26 cellular contexts compared by ENCODE assay signal in the genomic region with DNA sequence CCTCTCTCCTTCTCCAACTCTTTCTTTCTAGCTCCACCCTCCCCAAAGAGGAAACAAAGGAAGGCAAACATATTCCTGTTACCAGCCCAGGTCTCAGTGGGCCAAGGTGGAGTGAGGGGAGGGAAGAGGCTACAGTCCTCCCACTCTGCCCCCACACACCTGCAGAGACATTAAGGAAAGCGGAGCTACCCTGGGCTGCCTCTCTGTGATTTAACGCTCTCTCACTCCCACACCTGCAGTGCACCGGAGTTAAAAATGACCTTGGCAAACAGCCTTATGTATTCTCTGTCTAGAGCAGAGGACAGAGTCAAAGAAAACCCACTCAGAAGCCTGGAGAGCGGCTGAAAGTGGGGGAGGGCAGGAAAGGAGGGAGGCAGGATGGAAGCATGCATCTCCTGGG. TPM values are rescaled to one million over a fixed set of nuclear protein-coding genes. Genes with fewer than 3 reads are reported as not detected.
"Had no signal": no experiment of that assay in that cellular context is flagged by ENCODE, and none has a peak within 500 bp of the region (broad histone marks: within the 10 kb centered on the region; RNA-seq: fewer than 3 reads in every experiment).

No MANE protein-coding gene starts in this region.

- H3K4me3 Mint-ChIP-seq: activated CD8-positive, alpha-beta T cell treated with anti-CD3 and anti-CD28 coated beads for 36 hours; activated naive CD4-positive, alpha-beta T cell treated with anti-CD3 and anti-CD28 coated beads, Interleukin-2, amount 50 U/mL, for 24 hours; memory B cell; naive thymus-derived CD8-positive, alpha-beta T cell; WTC11 had no signal

- H3K27me3 Mint-ChIP-seq: activated naive CD4-positive, alpha-beta T cell treated with anti-CD3 and anti-CD28 coated beads, Interleukin-2, amount 50 U/mL, for 24 hours had no signal

- H3K27ac Mint-ChIP-seq: activated CD8-positive, alpha-beta T cell treated with anti-CD3 and anti-CD28 coated beads for 36 hours; activated naive CD4-positive, alpha-beta T cell treated with anti-CD3 and anti-CD28 coated beads, Interleukin-2, amount 50 U/mL, for 24 hours; memory B cell; WTC11 had no signal

- DNase-seq: activated CD4-positive, alpha-beta T cell treated with anti-CD3 and anti-CD28 coated beads for 48 hours; activated CD8-positive, alpha-beta T cell treated with anti-CD3 and anti-CD28 coated beads for 36 hours; activated effector memory CD4-positive, alpha-beta T cell treated with anti-CD3 and anti-CD28 coated beads, Interleukin-2, amount 50 U/mL, for 16 hours; activated T-cell treated with anti-CD3 and anti-CD28 coated beads, Interleukin-2, amount 50 U/mL, for 48 hours; adrenal gland; caudate nucleus; effector CD4-positive, alpha-beta T cell; esophagus squamous epithelium; hippocampal formation; kidney; left ventricle myocardium superior; naive thymus-derived CD8-positive, alpha-beta T cell; occipital lobe; stimulated activated CD4-positive, alpha-beta T cell treated with anti-CD3 and anti-CD28 coated beads, Interleukin-4, amount 100 ng/mL, for 24 hours; stimulated activated naive CD4-positive, alpha-beta T cell; substantia nigra; trophoblast cell had no signal

- H3K36me3 ChIP-seq: adrenal gland, esophagus squamous epithelium, right atrium auricular region had no signal

- H3K4me3 ChIP-seq: adrenal gland, coronary artery, esophagus squamous epithelium, right atrium auricular region, skin epidermis had no signal

- H3K36me3 Mint-ChIP-seq: activated naive CD4-positive, alpha-beta T cell treated with anti-CD3 and anti-CD28 coated beads, Interleukin-2, amount 50 U/mL, for 24 hours; memory B cell; naive thymus-derived CD8-positive, alpha-beta T cell; WTC11 had no signal

- H3K27me3 ChIP-seq: adrenal gland, right atrium auricular region had no signal

- H3K4me1 ChIP-seq: adrenal gland, esophagus squamous epithelium, right atrium auricular region had no signal

- H3K9me3 Mint-ChIP-seq: activated CD8-positive, alpha-beta T cell treated with anti-CD3 and anti-CD28 coated beads for 36 hours; activated naive CD4-positive, alpha-beta T cell treated with anti-CD3 and anti-CD28 coated beads, Interleukin-2, amount 50 U/mL, for 24 hours; memory B cell; naive thymus-derived CD8-positive, alpha-beta T cell; WTC11 had no signal

- ATAC-seq: activated CD8-positive, alpha-beta T cell treated with anti-CD3 and anti-CD28 coated beads for 36 hours; left ventricle myocardium superior; naive thymus-derived CD8-positive, alpha-beta T cell; WTC11 had no signal

- H3K27ac ChIP-seq: adrenal gland, coronary artery, esophagus squamous epithelium, right atrium auricular region, skin epidermis had no signal

- H3K9me3 ChIP-seq: adrenal gland, esophagus squamous epithelium, right atrium auricular region had no signal

RNA-seq across cellular contexts. Expression of a gene that starts 32.7 kb away (rescaled TPM):
- total RNA-seq: activated CD8-positive, alpha-beta T cell treated with anti-CD3 and anti-CD28 coated beads for 36 hours; esophagus squamous epithelium; fibroblast of villous mesenchyme; naive thymus-derived CD8-positive, alpha-beta T cell; right atrium auricular region; T-helper 2 cell treated with Interferon-gamma antibody and Interleukin-4, amounts not matched to agents 100 ng/mL and 5 ng/mL, for 36 hours had no signal
- polyA plus RNA-seq: endothelial cell of umbilical vein; naive thymus-derived CD8-positive, alpha-beta T cell had no signal
